Comparison of ENCODE assay signal across 20 cellular contexts in genomic region chr16:23317266-23317661, GRCh38. TPM values are rescaled to one million over a fixed set of nuclear protein-coding genes. Genes with fewer than 3 reads are reported as not detected.
DNase-seq lines count a peak whose midpoint lies in the region; ATAC-seq, FAIRE-seq and TF ChIP-seq lines count a peak whose summit lies in the region.
"Had no signal": no experiment of that assay in that cellular context is flagged by ENCODE, and none has a peak within 500 bp of the region (broad histone marks: within the 10 kb centered on the region; RNA-seq: fewer than 3 reads in every experiment).

No MANE protein-coding gene starts in this region.

- H3K36me3 Mint-ChIP-seq in progenitor cell of endocrine pancreas (ENCODE audit: insufficient read depth) = no peaks in the 10 kb centered on the region
- H3K36me3 Mint-ChIP-seq: activated naive CD8-positive, alpha-beta T cell treated with anti-CD3 and anti-CD28 coated beads for 36 hours had no signal

- H3K4me1 Mint-ChIP-seq in progenitor cell of endocrine pancreas (ENCODE audit: low read depth) = no peaks in the 10 kb centered on the region
- H3K4me1 Mint-ChIP-seq: activated CD4-positive, alpha-beta T cell treated with anti-CD3 and anti-CD28 coated beads, Interleukin-2, amount 10 ng/mL, durations not matched to agents 24 days and 14 days; activated naive CD8-positive, alpha-beta T cell treated with anti-CD3 and anti-CD28 coated beads for 36 hours; B cell had no signal

- H3K27me3 ChIP-seq in pancreas = no peaks in the 10 kb centered on the region
- H3K27me3 ChIP-seq: SJSA1 had no signal

- no peaks in the 10 kb centered on the region for H3K36me3 ChIP-seq in pancreas
- H3K36me3 ChIP-seq: SJSA1 had no signal

- no peak overlapping the region for H3K4me3 ChIP-seq in pancreas
- H3K4me3 ChIP-seq: SJSA1, smooth muscle cell had no signal

- H3K4me1 ChIP-seq in pancreas = no peaks in the 10 kb centered on the region
- H3K4me1 ChIP-seq: SJSA1 had no signal

- no peak for FAIRE-seq in pancreas (lab: Jason Lieb, UNC)
- FAIRE-seq in RCC 7860 (lab: Jason Lieb, UNC) = no peak
- FAIRE-seq: endothelial cell of umbilical vein had no signal

- no peaks in the 10 kb centered on the region for H3K27me3 Mint-ChIP-seq in progenitor cell of endocrine pancreas
- H3K27me3 Mint-ChIP-seq: activated CD4-positive, alpha-beta T cell treated with anti-CD3 and anti-CD28 coated beads, Interleukin-2, amount 10 ng/mL, durations not matched to agents 24 days and 14 days; activated naive CD8-positive, alpha-beta T cell treated with anti-CD3 and anti-CD28 coated beads for 36 hours; B cell; stimulated activated naive CD8-positive, alpha-beta T cell treated with anti-CD3 and anti-CD28 coated beads, Interleukin-15, Interleukin-2, amounts not matched to agents 100 ng/mL and 50 ng/mL, for 24 hours had no signal

- H3K4me3 Mint-ChIP-seq in progenitor cell of endocrine pancreas (ENCODE audit: low read depth) = no peak overlapping the region
- H3K4me3 Mint-ChIP-seq: activated CD4-positive, alpha-beta T cell treated with anti-CD3 and anti-CD28 coated beads, Interleukin-2, amount 10 ng/mL, durations not matched to agents 24 days and 14 days; activated naive CD8-positive, alpha-beta T cell treated with anti-CD3 and anti-CD28 coated beads for 36 hours; B cell; stimulated activated naive CD8-positive, alpha-beta T cell treated with anti-CD3 and anti-CD28 coated beads, Interleukin-15, Interleukin-2, amounts not matched to agents 100 ng/mL and 50 ng/mL, for 24 hours had no signal

- peak overlapping the region in 1 of 4 donors; percentile 23 for H3K27ac ChIP-seq in pancreas
- H3K27ac ChIP-seq: SJSA1 had no signal

- H3K27ac Mint-ChIP-seq in progenitor cell of endocrine pancreas = no peak overlapping the region
- H3K27ac Mint-ChIP-seq: activated CD4-positive, alpha-beta T cell treated with anti-CD3 and anti-CD28 coated beads, Interleukin-2, amount 10 ng/mL, durations not matched to agents 24 days and 14 days; activated naive CD8-positive, alpha-beta T cell treated with anti-CD3 and anti-CD28 coated beads for 36 hours; B cell; stimulated activated naive CD8-positive, alpha-beta T cell treated with anti-CD3 and anti-CD28 coated beads, Interleukin-15, Interleukin-2, amounts not matched to agents 100 ng/mL and 50 ng/mL, for 24 hours had no signal

- TF ChIP-seq CTCF in pancreas (IDR thresholded peaks at IDR 0.05) (no peak), progenitor cell of endocrine pancreas (IDR thresholded peaks at IDR 0.05; ENCODE audit: unreplicated experiment) (no peak)

- ATAC-seq in pancreas = peak; percentile 93 to 97 (median 96)
- no peak for ATAC-seq in HG03469 (IDR thresholded peaks at IDR 0.05; ENCODE audit: unreplicated experiment)

- WGBS in pancreas, 2 donors = 20 to 36% methylated on average over 8 of the region's 8 CpGs

- DNase-seq in H4 (ENCODE audit: low spot score) = peak; percentile 24
- peak; percentile 73 to 90 for DNase-seq in NCI-H2081 (lab: John Stamatoyannopoulos, UW)
- DNase-seq in SHP77 (lab: John Stamatoyannopoulos, UW) = peak; percentile 39 to 47
- DNase-seq in pancreas = peak in 4 of 6 donors; percentile 42 to 57 (median 52)
- DNase-seq in activated CD8-positive, alpha-beta memory T cell treated with anti-CD3 and anti-CD28 coated beads, Interleukin-2, amount 50 U/mL, for 4 hours = no peak
- no peak for DNase-seq in RCC 7860 (ENCODE audit: low spot score)
- DNase-seq in progenitor cell of endocrine pancreas (ENCODE audit: low spot score, unreplicated experiment) = no peak
- DNase-seq: activated CD4-positive, alpha-beta T cell treated with anti-CD3 and anti-CD28 coated beads, Interleukin-2, amount 10 ng/mL, durations not matched to agents 24 days and 14 days; activated naive CD8-positive, alpha-beta T cell treated with anti-CD3 and anti-CD28 coated beads for 36 hours; central memory CD4-positive, alpha-beta T cell; GOT3; T1000 had no signal

- H3K9me3 Mint-ChIP-seq in progenitor cell of endocrine pancreas (ENCODE audit: low read depth) = no peaks in the 10 kb centered on the region
- H3K9me3 Mint-ChIP-seq: activated CD4-positive, alpha-beta T cell treated with anti-CD3 and anti-CD28 coated beads, Interleukin-2, amount 10 ng/mL, durations not matched to agents 24 days and 14 days; activated naive CD8-positive, alpha-beta T cell treated with anti-CD3 and anti-CD28 coated beads for 36 hours; stimulated activated naive CD8-positive, alpha-beta T cell treated with anti-CD3 and anti-CD28 coated beads, Interleukin-15, Interleukin-2, amounts not matched to agents 100 ng/mL and 50 ng/mL, for 24 hours had no signal

- H3K9me3 ChIP-seq in pancreas = no peaks in the 10 kb centered on the region
- H3K9me3 ChIP-seq: SJSA1 had no signal

- intact Hi-C loops in pancreas (cut with DNase I) = no loop called here

RNA-seq across cellular contexts. Expression of gene SCNN1B, which starts 15.2 kb away (rescaled TPM):
- total RNA-seq in H4 (2014; rRNA removed; shearing (Covaris generic)) = not detected in 2 replicates
- total RNA-seq in pancreas (1 to 10 TPM in 2 of 6 donors, under 1 TPM in 4; 0.47 to 2.0 (median 0.76) TPM), progenitor cell of endocrine pancreas (not detected in 2 replicates)
- 1 to 10 TPM; 1.2 to 2.3 TPM for polyA plus RNA-seq in pancreas
- total RNA-seq: activated CD4-positive, alpha-beta T cell treated with anti-CD3 and anti-CD28 coated beads, Interleukin-2, amount 10 ng/mL, durations not matched to agents 24 days and 14 days; activated naive CD8-positive, alpha-beta T cell treated with anti-CD3 and anti-CD28 coated beads for 36 hours; B cell; endothelial cell of umbilical vein; mononuclear cell; osteocyte; SJSA1; smooth muscle cell had no signal
- polyA plus RNA-seq: endothelial cell of umbilical vein, smooth muscle cell had no signal

Comparison
In these comparisons a context has a peak if more than half of its experiments do, and no peak if none do; other contexts are left out.
1. DNase-seq: peak in H4 (single experiment), NCI-H2081 (2 of 2), SHP77 (2 of 2) and pancreas (4 of 6); none in activated CD8-positive, alpha-beta memory T cell treated with anti-CD3 and anti-CD28 coated beads, Interleukin-2, amount 50 U/mL, for 4 hours (single experiment), RCC 7860 (single experiment) and progenitor cell of endocrine pancreas (single experiment).